ENCODE assay signal across 9 cellular contexts in genomic region chr14:105399441-105399775, GRCh38. TPM values are rescaled to one million over a fixed set of nuclear protein-coding genes. Genes with fewer than 3 reads are reported as not detected.
DNase-seq lines count a peak whose midpoint lies in the region; FAIRE-seq and TF ChIP-seq lines count a peak whose summit lies in the region.
"Had no signal": no experiment of that assay in that cellular context is flagged by ENCODE, and none has a peak within 500 bp of the region (broad histone marks: within the 10 kb centered on the region; RNA-seq: fewer than 3 reads in every experiment).

No MANE protein-coding gene starts in this region.

- CTCF ChIA-PET in CD4-positive, alpha-beta memory T cell (lab: Charles Lee; ENCODE audit: partially characterized antibody), result no interaction called here

- H3K14ac ChIP-seq in neuronal stem cell (ENCODE audit: low read length), result peak overlapping the region; percentile 12

- no peak overlapping the region for H2BK15ac ChIP-seq in neuronal stem cell (ENCODE audit: low read length)

- TF ChIP-seq EP300 in esophagus muscularis mucosa (IDR thresholded peaks at IDR 0.05), result no peak

- H2BK5ac ChIP-seq in neuronal stem cell (ENCODE audit: low read length), result no peak overlapping the region

- H2AK5ac ChIP-seq in neuronal stem cell (ENCODE audit: low read depth, low read length), result peak overlapping the region; percentile 100

- no peak overlapping the region for H3K4ac ChIP-seq in neuronal stem cell (ENCODE audit: low read length)

- FAIRE-seq in small intestine (lab: Jason Lieb, UNC), result no peak

- peaks cover 5 to 18% (median 13%) of the 10 kb centered on the region in 4 donors for H3K4me1 Mint-ChIP-seq in CD4-positive, alpha-beta memory T cell

- H3K79me1 ChIP-seq in neuronal stem cell (ENCODE audit: low read depth, low read length), result peaks cover 9% of the 10 kb centered on the region

- no peak overlapping the region for H2BK120ac ChIP-seq in neuronal stem cell (ENCODE audit: low read depth, low read length)

- H3K9me3 ChIP-seq in CD4-positive, alpha-beta memory T cell (ENCODE audit: control insufficient read depth in 1 of 2, low read length in 2 of 2), result no peaks in the 10 kb centered on the region
- H3K9me3 ChIP-seq in esophagus muscularis mucosa (peaks cover 0 to 10% (median 0%) of the 10 kb centered on the region in 4 donors), neuronal stem cell (replicated peaks in 1 of 2; ENCODE audit: control insufficient read depth in 2 of 2, insufficient read depth in 1 of 2, low read depth in 1 of 2, low read length in 2 of 2) (peaks cover 35 to 37% of the 10 kb centered on the region in 2 donors), small intestine (ENCODE audit: control insufficient read depth, low read depth) (no peaks in the 10 kb centered on the region)

- no CpG with 5 or more reads among the region's 9 CpGs for WGBS in esophagus muscularis mucosa
- WGBS in neuronal stem cell (ENCODE audit: extremely low coverage in 2 of 2, insufficient read length in 2 of 2, insufficient replicate concordance in 1 of 2), 2 donors, result no CpG with 5 or more reads among the region's 9 CpGs
- 90 to 92% (median 90%) methylated on average over 9 of the region's 9 CpGs for WGBS in small intestine, 3 donors

- H3K27ac Mint-ChIP-seq in CD4-positive, alpha-beta memory T cell, result peak overlapping the region in 3 of 7 donors; percentile 22 to 76 (median 58)

- peak overlapping the region in 1 of 2 donors; percentile 74 for H3K4me3 ChIP-seq in CD4-positive, alpha-beta memory T cell (ENCODE audit: low read length in 2 of 2)
- H3K4me3 ChIP-seq in esophagus muscularis mucosa (peak overlapping the region; percentile 91 to 96 (median 92)), neuronal stem cell (ENCODE audit: low read length in 2 of 2) (peak overlapping the region in 1 of 2 donors; percentile 79), small intestine (ENCODE audit: low read depth in 1 of 2, low read length in 2 of 2) (peak overlapping the region in 1 of 2 donors; percentile 98)

- H3K27me3 Mint-ChIP-seq in CD4-positive, alpha-beta memory T cell, result no peaks in the 10 kb centered on the region

- intact Hi-C loops in CD4-positive, alpha-beta memory T cell (cut with micrococcal nuclease), result loop anchor here (2.0 kb wide), 2 partner anchors 15 to 29 kb away; no protein-coding TSS in a partner anchor
- intact Hi-C loops in esophagus muscularis mucosa (cut with DNase I), result no loop called here

- peaks cover 0 to 22% (median 7%) of the 10 kb centered on the region in 8 donors for H3K9me3 Mint-ChIP-seq in CD4-positive, alpha-beta memory T cell

- H3K4me3 Mint-ChIP-seq in CD4-positive, alpha-beta memory T cell, result peak overlapping the region in 7 of 8 donors; percentile 35 to 85 (median 77)

- no peak overlapping the region for H3K18ac ChIP-seq in neuronal stem cell (ENCODE audit: low read length)

- TF ChIP-seq POLR2A in esophagus muscularis mucosa (IDR thresholded peaks at IDR 0.05; ENCODE audit: low read depth), result no peak

- H3K9ac ChIP-seq in neuronal stem cell (ENCODE audit: low read depth, low read length, poor library complexity), result no peak overlapping the region

- no peak overlapping the region for H3K27ac ChIP-seq in CD4-positive, alpha-beta memory T cell (ENCODE audit: low read depth, low read length)
- H3K27ac ChIP-seq in esophagus muscularis mucosa (replicated peaks in 1 of 4), result peak overlapping the region in 1 of 4 donors; percentile 88
- H3K27ac ChIP-seq in neuronal stem cell (replicated peaks; ENCODE audit: low read length), result no peak overlapping the region
- no peak overlapping the region for H3K27ac ChIP-seq in small intestine (ENCODE audit: low read depth in 1 of 2, low read length in 1 of 2)

- peaks cover 23% of the 10 kb centered on the region for H3K4me1 ChIP-seq in CD4-positive, alpha-beta memory T cell (ENCODE audit: insufficient read depth, low read length)
- H3K4me1 ChIP-seq in esophagus muscularis mucosa, result peaks cover 21 to 34% (median 27%) of the 10 kb centered on the region in 4 donors
- peaks cover 4 to 7% of the 10 kb centered on the region in 2 donors for H3K4me1 ChIP-seq in neuronal stem cell (ENCODE audit: control insufficient read depth in 2 of 2, insufficient read depth in 1 of 2, low read depth in 1 of 2, low read length in 2 of 2)
- H3K4me1 ChIP-seq in small intestine (ENCODE audit: control insufficient read depth in 2 of 2, insufficient read depth in 1 of 2, low read depth in 1 of 2, low read length in 1 of 2), result peaks cover 3 to 4% of the 10 kb centered on the region in 2 donors

- no peaks in the 10 kb centered on the region for H3K27me3 ChIP-seq in CD4-positive, alpha-beta memory T cell (ENCODE audit: insufficient read depth, low read length)
- H3K27me3 ChIP-seq in esophagus muscularis mucosa (no peaks in the 10 kb centered on the region), neuronal stem cell (ENCODE audit: control insufficient read depth in 3 of 3, insufficient read depth in 3 of 3, low read depth in 1 of 3, low read length in 3 of 3) (no peaks in the 10 kb centered on the region), small intestine (ENCODE audit: control insufficient read depth in 2 of 2, insufficient read depth in 2 of 2, low read length in 2 of 2) (no peaks in the 10 kb centered on the region)

- H2BK12ac ChIP-seq in neuronal stem cell (ENCODE audit: low read length), result no peak overlapping the region

- H3K23ac ChIP-seq in neuronal stem cell (ENCODE audit: low read depth, low read length, poor library complexity), result peak overlapping the region; percentile 14

- POLR2A ChIA-PET in CD4-positive, alpha-beta memory T cell (lab: Charles Lee; ENCODE audit: partially characterized antibody), result interaction anchor here (0.8 to 2.6 kb wide), 5 partner anchors 9 to 90 kb away, joined by 3 to 7 read pairs (median 4); no protein-coding TSS in a partner anchor

- DNase-seq in CD4-positive, alpha-beta memory T cell, result no peak
- DNase-seq in OCI-M1 (lab: John Stamatoyannopoulos, UW) (peak; percentile 2), esophagus muscularis mucosa (ENCODE audit: extremely low spot score) (no peak), neuronal stem cell (ENCODE audit: low spot score) (no peak), small intestine (no peak), NCI-H2227 (lab: John Stamatoyannopoulos, UW; ENCODE audit: unreplicated experiment) (no peak), HT-29 (ENCODE audit: low spot score) (no peak), GM10266 (ENCODE audit: extremely low spot score) (no peak)
- DNase-seq: effector CD8-positive, alpha-beta T cell had no signal

- TF ChIP-seq CTCF in esophagus muscularis mucosa (IDR thresholded peaks at IDR 0.05), result no peak
- TF ChIP-seq CTCF in GM10266 (IDR thresholded peaks at IDR 0.05; ENCODE audit: control insufficient read depth, insufficient read depth, low read depth, missing control alignments), result no peak

- no peak overlapping the region for H2AFZ ChIP-seq in neuronal stem cell (ENCODE audit: low read length)

- no peak overlapping the region for H4K91ac ChIP-seq in neuronal stem cell (ENCODE audit: low read depth, low read length, poor library complexity)

- peaks cover 7% of the 10 kb centered on the region for H3K36me3 ChIP-seq in CD4-positive, alpha-beta memory T cell (ENCODE audit: insufficient read depth, low read length)
- H3K36me3 ChIP-seq in esophagus muscularis mucosa (peaks cover 0 to 29% (median 16%) of the 10 kb centered on the region in 4 donors), neuronal stem cell (replicated peaks in 1 of 2; ENCODE audit: control insufficient read depth in 2 of 2, insufficient read depth in 2 of 2, low read length in 2 of 2) (peaks cover 16 to 29% of the 10 kb centered on the region in 2 donors), small intestine (ENCODE audit: control insufficient read depth in 2 of 2, insufficient read depth in 2 of 2, low read length in 2 of 2) (no peaks in the 10 kb centered on the region)

- peaks cover 13 to 15% of the 10 kb centered on the region in 2 donors for H3K36me3 Mint-ChIP-seq in CD4-positive, alpha-beta memory T cell

- no peak overlapping the region for H4K8ac ChIP-seq in neuronal stem cell (ENCODE audit: low read depth, low read length)

- no peak overlapping the region for H3K4me2 ChIP-seq in neuronal stem cell (ENCODE audit: insufficient read depth, low read length, poor library complexity, severe bottlenecking)

RNA-seq across cellular contexts. Expression of gene TEX22, which starts 1.1 kb away (rescaled TPM):
- 1 to 10 TPM; 4.7 to 7.5 TPM for total RNA-seq in CD4-positive, alpha-beta memory T cell
- polyA plus RNA-seq in CD4-positive, alpha-beta memory T cell, result not detected
- under 1 TPM in 3 of 4 donors, not detected in 1; under 0.01 to 0.19 (median 0.17) TPM for total RNA-seq in esophagus muscularis mucosa
- polyA plus RNA-seq in neuronal stem cell (2013, experiment 1 of 2), result 0.21 TPM
- 0.21 TPM for polyA plus RNA-seq in neuronal stem cell (2013, experiment 2 of 2)
- under 1 TPM in 1 of 3 donors, not detected in 2; 0.22 TPM for polyA plus RNA-seq in small intestine
- total RNA-seq in HT-29 (2014; rRNA removed; shearing (Covaris generic)), result not detected in 2 replicates

RNA-seq across cellular contexts. Expression of gene MTA1, which starts 20.2 kb away (rescaled TPM):
- total RNA-seq in CD4-positive, alpha-beta memory T cell, result 100 to 1,000 TPM; 122 to 123 TPM
- polyA plus RNA-seq in CD4-positive, alpha-beta memory T cell, result 1 to 10 TPM; 1.5 to 6.0 TPM
- 10 to 100 TPM; 49.0 to 94.2 (median 67.9) TPM for total RNA-seq in esophagus muscularis mucosa
- 199 TPM for polyA plus RNA-seq in neuronal stem cell (2013, experiment 1 of 2)
- 194 TPM for polyA plus RNA-seq in neuronal stem cell (2013, experiment 2 of 2)
- polyA plus RNA-seq in small intestine, result 10 to 100 TPM; 28.4 to 54.9 (median 49.0) TPM
- total RNA-seq in HT-29 (2014; rRNA removed; shearing (Covaris generic)), result 120 and 136 TPM in 2 replicates
